ENCODE assay signal across 9 cellular contexts in the genomic region with DNA sequence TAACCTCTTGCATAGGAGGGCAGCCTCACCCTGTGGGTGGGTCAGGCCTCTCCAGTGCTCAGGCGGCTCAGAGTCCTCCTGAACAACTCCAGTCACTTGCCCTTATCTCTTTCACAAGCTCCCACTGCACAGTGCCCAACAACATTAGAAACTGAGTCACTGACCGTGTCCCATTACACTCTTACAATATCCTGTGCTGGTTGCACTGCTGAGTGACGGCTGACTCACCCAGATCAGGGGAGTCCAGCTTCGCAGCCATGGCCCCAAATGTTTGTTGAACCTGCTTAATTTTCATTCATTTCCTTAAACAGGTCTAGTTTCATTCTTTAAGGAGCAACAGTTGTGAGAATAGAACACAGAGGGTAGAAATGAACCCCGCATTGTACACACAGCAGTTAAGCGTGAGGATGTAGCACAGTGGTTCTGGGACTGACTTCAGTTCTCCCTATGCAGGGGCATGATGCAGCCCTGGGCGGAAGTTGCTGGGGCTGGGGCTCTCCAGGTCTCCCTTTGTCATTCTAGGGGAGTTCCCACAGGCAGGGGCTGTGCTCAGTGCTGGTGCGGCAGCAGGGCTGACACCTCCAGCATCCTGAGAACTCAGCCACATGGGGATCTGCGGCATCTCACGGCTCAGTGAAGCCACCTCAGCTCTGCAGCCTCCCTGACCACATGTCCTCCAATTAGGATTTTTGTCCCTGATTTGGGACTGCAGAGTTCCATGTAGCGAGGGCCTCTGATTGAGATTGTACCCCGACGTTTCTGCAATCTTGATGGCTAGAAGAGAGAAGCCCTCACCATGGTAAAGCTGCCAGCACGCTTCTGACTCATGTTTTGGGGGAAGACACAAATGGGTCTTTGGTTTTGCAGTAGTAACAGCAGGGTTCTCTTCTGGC. TPM values are rescaled to one million over a fixed set of nuclear protein-coding genes. Genes with fewer than 3 reads are reported as not detected.
DNase-seq lines count a peak whose midpoint lies in the region; ATAC-seq and TF ChIP-seq lines count a peak whose summit lies in the region.
"Had no signal": no experiment of that assay in that cellular context is flagged by ENCODE, and none has a peak within 500 bp of the region (broad histone marks: within the 10 kb centered on the region; RNA-seq: fewer than 3 reads in every experiment).

No MANE protein-coding gene starts in this region.

- CTCF ChIA-PET in SK-N-SH (lab: Yijun Ruan, JAX): interaction anchor here (1.7 to 2.0 kb wide), 2 partner anchors 12 to 51 kb away, joined by 5 to 7 read pairs; no protein-coding TSS in a partner anchor

- H3K27ac ChIP-seq in SK-N-SH (ENCODE audit: low read depth in 2 of 2, low read length in 1 of 2): no peak overlapping the region
- H3K27ac ChIP-seq: A549 had no signal

- no peaks in the 10 kb centered on the region for H3K9me3 Mint-ChIP-seq in glutamatergic neuron (ENCODE audit: unreplicated experiment)

- no peaks in the 10 kb centered on the region for H3K9me2 ChIP-seq in SK-N-SH

- H3K4me2 ChIP-seq in SK-N-SH: no peak overlapping the region
- H3K4me2 ChIP-seq: A549 had no signal

- no peak overlapping the region for H3K4me3 Mint-ChIP-seq in glutamatergic neuron (ENCODE audit: unreplicated experiment)

- H3K27me3 ChIP-seq in SK-N-SH (ENCODE audit: insufficient read depth): no peaks in the 10 kb centered on the region

- ATAC-seq in SK-N-SH treated with all-trans-retinoic acid at 6 μM for 48 hours (peak; percentile 57), HG03442 (IDR thresholded peaks at IDR 0.05; ENCODE audit: unreplicated experiment) (peak; percentile 85)
- ATAC-seq: A549 had no signal

- no peak overlapping the region for H2AFZ ChIP-seq in SK-N-SH (ENCODE audit: low read depth)

- H3K4me1 ChIP-seq in SK-N-SH (ENCODE audit: control insufficient read depth in 1 of 2, insufficient read depth in 2 of 2, low read depth in 1 of 2, low read length in 1 of 2): no peaks in the 10 kb centered on the region; a peak in 1 of 4 replicates
- H3K4me1 ChIP-seq: A549 had no signal

- POLR2A ChIA-PET in SK-N-SH (lab: Yijun Ruan, JAX): interaction anchor here (0.7 kb wide), 1 partner anchor 11 kb away, joined by 3 read pairs; no protein-coding TSS in a partner anchor

- no peaks in the 10 kb centered on the region for H3F3A ChIP-seq in SK-N-SH (replicated peaks; ENCODE audit: insufficient read depth)

- TF ChIP-seq CTCF in SK-N-SH (IDR thresholded peaks at IDR 0.05) (no peak), fibroblast of mammary gland (conservative IDR thresholded peaks at IDR 0.05; ENCODE audit: control insufficient read depth, insufficient read depth, low read depth, low read length) (no peak), glutamatergic neuron (IDR thresholded peaks at IDR 0.05; ENCODE audit: partially characterized antibody, unreplicated experiment) (no peak)

- H3K27ac Mint-ChIP-seq in glutamatergic neuron (ENCODE audit: unreplicated experiment): no peak overlapping the region

- no peak overlapping the region for H3K9ac ChIP-seq in SK-N-SH

- H3K36me3 Mint-ChIP-seq in glutamatergic neuron (ENCODE audit: unreplicated experiment): peaks cover 10% of the 10 kb centered on the region

- H3K36me3 ChIP-seq in SK-N-SH (replicated peaks in 1 of 2; ENCODE audit: control insufficient read depth in 1 of 2, insufficient read depth in 2 of 2, low read length in 1 of 2): peaks cover 0 to 3% of the 10 kb centered on the region in 2 experiments

- H3K4me3 ChIP-seq in SK-N-SH (ENCODE audit: low read depth in 2 of 2, low read length in 1 of 2) (no peak overlapping the region), fibroblast of mammary gland (ENCODE audit: control insufficient read depth, low read depth, low read length) (no peak overlapping the region)
- H3K4me3 ChIP-seq: A549 had no signal

- no peak for TF ChIP-seq EP300 in SK-N-SH (IDR thresholded peaks at IDR 0.05; ENCODE audit: borderline replicate concordance in 1 of 2, low read depth in 1 of 2, low read length in 1 of 2)

- TF ChIP-seq RAD21 in SK-N-SH (IDR thresholded peaks at IDR 0.05; ENCODE audit: low read length): no peak

- H4K20me1 ChIP-seq in SK-N-SH (ENCODE audit: insufficient read depth): no peaks in the 10 kb centered on the region

- no peak for DNase-seq in SK-N-SH
- peak; percentile 45 to 55 for DNase-seq in activated CD8-positive, alpha-beta memory T cell treated with anti-CD3 and anti-CD28 coated beads for 1 hour (ENCODE audit: extremely low read depth in 1 of 2, low read depth in 1 of 2)
- DNase-seq in fibroblast of mammary gland (ENCODE audit: low read depth): peak; percentile 85
- peak; percentile 52 for DNase-seq in stimulated activated CD8-positive, alpha-beta memory T cell treated with anti-CD3 and anti-CD28 coated beads, Interleukin-15, amount 100 ng/mL, for 24 hours (ENCODE audit: low read depth)
- DNase-seq in glutamatergic neuron: no peak
- DNase-seq in NCI-H2171 (lab: John Stamatoyannopoulos, UW): no peak

- H3K27me3 Mint-ChIP-seq in glutamatergic neuron (ENCODE audit: unreplicated experiment): peaks cover 7% of the 10 kb centered on the region

- H3K4me1 Mint-ChIP-seq in glutamatergic neuron (ENCODE audit: low read depth, unreplicated experiment): no peaks in the 10 kb centered on the region

- no peaks in the 10 kb centered on the region for H3K9me3 ChIP-seq in SK-N-SH
- H3K9me3 ChIP-seq: A549 had no signal

- H3K79me2 ChIP-seq in SK-N-SH (ENCODE audit: insufficient read depth): no peaks in the 10 kb centered on the region

- 84% methylated on average over 10 of the region's 14 CpGs for WGBS in SK-N-SH (ENCODE audit: low lambda C conversion rate)

TF ChIP-seq in SK-N-SH treated with all-trans-retinoic acid at 6 μM for 48 hours, 23 proteins besides CTCF, POLR2A, EP300 and RAD21:
- TF ChIP-seq, protein P1, sequence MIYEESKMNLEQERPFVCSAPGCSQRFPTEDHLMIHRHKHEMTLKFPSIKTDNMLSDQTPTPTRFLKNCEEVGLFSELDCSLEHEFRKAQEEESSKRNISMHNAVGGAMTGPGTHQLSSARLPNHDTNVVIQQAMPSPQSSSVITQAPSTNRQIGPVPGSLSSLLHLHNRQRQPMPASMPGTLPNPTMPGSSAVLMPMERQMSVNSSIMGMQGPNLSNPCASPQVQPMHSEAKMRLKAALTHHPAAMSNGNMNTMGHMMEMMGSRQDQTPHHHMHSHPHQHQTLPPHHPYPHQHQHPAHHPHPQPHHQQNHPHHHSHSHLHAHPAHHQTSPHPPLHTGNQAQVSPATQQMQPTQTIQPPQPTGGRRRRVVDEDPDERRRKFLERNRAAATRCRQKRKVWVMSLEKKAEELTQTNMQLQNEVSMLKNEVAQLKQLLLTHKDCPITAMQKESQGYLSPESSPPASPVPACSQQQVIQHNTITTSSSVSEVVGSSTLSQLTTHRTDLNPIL (CRISPR knock-in tag; IDR thresholded peaks at IDR 0.05; ENCODE audit: low read depth): no peak
- no peak for TF ChIP-seq RARB (CRISPR knock-in tag; IDR thresholded peaks at IDR 0.05)
- TF ChIP-seq ZFP3 (CRISPR knock-in tag; IDR thresholded peaks at IDR 0.05): no peak
- no peak for TF ChIP-seq TOX (CRISPR knock-in tag; IDR thresholded peaks at IDR 0.05; ENCODE audit: borderline replicate concordance)

TF ChIP-seq in SK-N-SH, 30 proteins besides CTCF, POLR2A, EP300 and RAD21 (continues in another document):
- TF ChIP-seq, protein P2, sequence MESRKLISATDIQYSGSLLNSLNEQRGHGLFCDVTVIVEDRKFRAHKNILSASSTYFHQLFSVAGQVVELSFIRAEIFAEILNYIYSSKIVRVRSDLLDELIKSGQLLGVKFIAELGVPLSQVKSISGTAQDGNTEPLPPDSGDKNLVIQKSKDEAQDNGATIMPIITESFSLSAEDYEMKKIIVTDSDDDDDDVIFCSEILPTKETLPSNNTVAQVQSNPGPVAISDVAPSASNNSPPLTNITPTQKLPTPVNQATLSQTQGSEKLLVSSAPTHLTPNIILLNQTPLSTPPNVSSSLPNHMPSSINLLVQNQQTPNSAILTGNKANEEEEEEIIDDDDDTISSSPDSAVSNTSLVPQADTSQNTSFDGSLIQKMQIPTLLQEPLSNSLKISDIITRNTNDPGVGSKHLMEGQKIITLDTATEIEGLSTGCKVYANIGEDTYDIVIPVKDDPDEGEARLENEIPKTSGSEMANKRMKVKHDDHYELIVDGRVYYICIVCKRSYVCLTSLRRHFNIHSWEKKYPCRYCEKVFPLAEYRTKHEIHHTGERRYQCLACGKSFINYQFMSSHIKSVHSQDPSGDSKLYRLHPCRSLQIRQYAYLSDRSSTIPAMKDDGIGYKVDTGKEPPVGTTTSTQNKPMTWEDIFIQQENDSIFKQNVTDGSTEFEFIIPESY (IDR thresholded peaks at IDR 0.05; ENCODE audit: borderline replicate concordance, low read depth): no peak
- TF ChIP-seq TEAD4 (IDR thresholded peaks at IDR 0.05; ENCODE audit: borderline replicate concordance, insufficient read depth): no peak
- TF ChIP-seq FOXJ3 (CRISPR knock-in tag; IDR thresholded peaks at IDR 0.05): no peak
- TF ChIP-seq, protein P3, sequence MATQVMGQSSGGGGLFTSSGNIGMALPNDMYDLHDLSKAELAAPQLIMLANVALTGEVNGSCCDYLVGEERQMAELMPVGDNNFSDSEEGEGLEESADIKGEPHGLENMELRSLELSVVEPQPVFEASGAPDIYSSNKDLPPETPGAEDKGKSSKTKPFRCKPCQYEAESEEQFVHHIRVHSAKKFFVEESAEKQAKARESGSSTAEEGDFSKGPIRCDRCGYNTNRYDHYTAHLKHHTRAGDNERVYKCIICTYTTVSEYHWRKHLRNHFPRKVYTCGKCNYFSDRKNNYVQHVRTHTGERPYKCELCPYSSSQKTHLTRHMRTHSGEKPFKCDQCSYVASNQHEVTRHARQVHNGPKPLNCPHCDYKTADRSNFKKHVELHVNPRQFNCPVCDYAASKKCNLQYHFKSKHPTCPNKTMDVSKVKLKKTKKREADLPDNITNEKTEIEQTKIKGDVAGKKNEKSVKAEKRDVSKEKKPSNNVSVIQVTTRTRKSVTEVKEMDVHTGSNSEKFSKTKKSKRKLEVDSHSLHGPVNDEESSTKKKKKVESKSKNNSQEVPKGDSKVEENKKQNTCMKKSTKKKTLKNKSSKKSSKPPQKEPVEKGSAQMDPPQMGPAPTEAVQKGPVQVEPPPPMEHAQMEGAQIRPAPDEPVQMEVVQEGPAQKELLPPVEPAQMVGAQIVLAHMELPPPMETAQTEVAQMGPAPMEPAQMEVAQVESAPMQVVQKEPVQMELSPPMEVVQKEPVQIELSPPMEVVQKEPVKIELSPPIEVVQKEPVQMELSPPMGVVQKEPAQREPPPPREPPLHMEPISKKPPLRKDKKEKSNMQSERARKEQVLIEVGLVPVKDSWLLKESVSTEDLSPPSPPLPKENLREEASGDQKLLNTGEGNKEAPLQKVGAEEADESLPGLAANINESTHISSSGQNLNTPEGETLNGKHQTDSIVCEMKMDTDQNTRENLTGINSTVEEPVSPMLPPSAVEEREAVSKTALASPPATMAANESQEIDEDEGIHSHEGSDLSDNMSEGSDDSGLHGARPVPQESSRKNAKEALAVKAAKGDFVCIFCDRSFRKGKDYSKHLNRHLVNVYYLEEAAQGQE (IDR thresholded peaks at IDR 0.05; ENCODE audit: low read depth, low read length): no peak
- no peak for TF ChIP-seq SIN3A (IDR thresholded peaks at IDR 0.05; ENCODE audit: borderline replicate concordance, low read depth, low read length)

RNA-seq across cellular contexts. Expression of a gene that starts 16.1 kb away (rescaled TPM):
- 0.18 and 0.62 TPM in 2 replicates for polyA plus RNA-seq in SK-N-SH (2012; rRNA removed)
- polyA plus RNA-seq in SK-N-SH (2012; cell fraction: cytosol; rRNA removed): 0.26 and 0.49 TPM in 2 replicates
- 0.63 and 1.2 TPM in 2 replicates for polyA plus RNA-seq in SK-N-SH (2012; cell fraction: nucleus; rRNA removed)
- total RNA-seq in glutamatergic neuron (ENCODE audit: unreplicated experiment): not detected

Comparison
In these comparisons a context has a peak if more than half of its experiments do, and no peak if none do; other contexts are left out.
1. DNase-seq: peak in activated CD8-positive, alpha-beta memory T cell treated with anti-CD3 and anti-CD28 coated beads for 1 hour (2 of 2), fibroblast of mammary gland (single experiment) and stimulated activated CD8-positive, alpha-beta memory T cell treated with anti-CD3 and anti-CD28 coated beads, Interleukin-15, amount 100 ng/mL, for 24 hours (single experiment); none in SK-N-SH (single experiment), glutamatergic neuron (single experiment) and NCI-H2171 (single experiment).